ENCODE assay signal across 8 cellular contexts in genomic region chr6:158703840-158704822, GRCh38. TPM values are rescaled to one million over a fixed set of nuclear protein-coding genes. Genes with fewer than 3 reads are reported as not detected.
DNase-seq lines count a peak whose midpoint lies in the region; ATAC-seq and TF ChIP-seq lines count a peak whose summit lies in the region.

No MANE protein-coding gene starts in this region.

- CTCF ChIA-PET in activated CD4-positive, alpha-beta memory T cell treated with anti-CD3 and anti-CD28 coated beads for 36 hours (lab: Charles Lee): interaction anchor here (0.5 to 4.7 kb wide), 13 partner anchors 12 to 269 kb away, joined by 3 to 27 read pairs (median 3); no protein-coding TSS in a partner anchor

- H3K27me3 Mint-ChIP-seq in activated CD4-positive, alpha-beta memory T cell treated with anti-CD3 and anti-CD28 coated beads for 36 hours: no peaks in the 10 kb centered on the region

- ATAC-seq in GM18873 (IDR thresholded peaks at IDR 0.05; ENCODE audit: low FRiP score, unreplicated experiment) (peak; percentile 77), HG03135 (IDR thresholded peaks at IDR 0.05; ENCODE audit: unreplicated experiment) (peak; percentile 97)

- peak; percentile 76 for TF ChIP-seq CTCF in AG10803 (conservative IDR thresholded peaks at IDR 0.05; ENCODE audit: low read length)

- H3K9me3 Mint-ChIP-seq in activated CD4-positive, alpha-beta memory T cell treated with anti-CD3 and anti-CD28 coated beads for 36 hours: no peaks in the 10 kb centered on the region

- H3K4me3 ChIP-seq in AG10803 (ENCODE audit: low read length): peak overlapping the region; percentile 68

- H3K4me1 Mint-ChIP-seq in activated CD4-positive, alpha-beta memory T cell treated with anti-CD3 and anti-CD28 coated beads for 36 hours (ENCODE audit: low read depth): peaks cover 12% of the 10 kb centered on the region

- POLR2A ChIA-PET in activated CD4-positive, alpha-beta memory T cell treated with anti-CD3 and anti-CD28 coated beads for 36 hours (lab: Charles Lee): no interaction called here

- intact Hi-C loops in activated CD4-positive, alpha-beta memory T cell treated with anti-CD3 and anti-CD28 coated beads for 36 hours (cut with micrococcal nuclease): loop anchor here (1.0 kb wide), 1 partner anchor 268 kb away; no protein-coding TSS in a partner anchor

- H3K27ac Mint-ChIP-seq in activated CD4-positive, alpha-beta memory T cell treated with anti-CD3 and anti-CD28 coated beads for 36 hours: peak overlapping the region; percentile 33

- DNase-seq in AG10803 (ENCODE audit: low read depth) (peak; percentile 51), NCI-H524 treated with DMSO at 0.1 percent for 48 hours (lab: John Stamatoyannopoulos, UW) (peak; percentile 20), ecto neural progenitor cell (ENCODE audit: low spot score) (peak; percentile 88), lung microvascular endothelial cell (ENCODE audit: low read depth in 2 of 2) (peak; percentile 64 to 74)
- peak; percentile 84 for DNase-seq in activated CD4-positive, alpha-beta memory T cell treated with anti-CD3 and anti-CD28 coated beads for 36 hours
- peak; percentile 60 to 68 (median 66) for DNase-seq in stimulated activated CD4-positive, alpha-beta T cell treated with anti-CD3 and anti-CD28 coated beads, TNF-alpha, amount 100 ng/mL, for 48 hours (ENCODE audit: low read depth in 3 of 3)

- peak overlapping the region; percentile 57 for H3K4me3 Mint-ChIP-seq in activated CD4-positive, alpha-beta memory T cell treated with anti-CD3 and anti-CD28 coated beads for 36 hours

- H3K36me3 Mint-ChIP-seq in activated CD4-positive, alpha-beta memory T cell treated with anti-CD3 and anti-CD28 coated beads for 36 hours: peaks cover 18% of the 10 kb centered on the region

RNA-seq across cellular contexts. Expression of gene SYTL3, which starts 54.3 kb away (rescaled TPM):
- total RNA-seq in activated CD4-positive, alpha-beta memory T cell treated with anti-CD3 and anti-CD28 coated beads for 36 hours: 100 to 1,000 TPM; 181 to 186 TPM
- total RNA-seq in lung microvascular endothelial cell: 0.60 and 0.87 TPM in 2 replicates

RNA-seq across cellular contexts. Expression of gene DYNLT1, which starts 59.6 kb away (rescaled TPM):
- total RNA-seq in activated CD4-positive, alpha-beta memory T cell treated with anti-CD3 and anti-CD28 coated beads for 36 hours: 100 to 1,000 TPM; 117 to 120 TPM
- total RNA-seq in lung microvascular endothelial cell: 85.4 and 89.9 TPM in 2 replicates

Comparison
In these comparisons a context has a peak if more than half of its experiments do, and no peak if none do; other contexts are left out.
1. Peak in every context shown above with its lines: DNase-seq, ATAC-seq and H3K4me3 ChIP-seq.
2. DNase-seq: peak in every context shown above with its lines; median percentile 88 in ecto neural progenitor cell; 84 in activated CD4-positive, alpha-beta memory T cell treated with anti-CD3 and anti-CD28 coated beads for 36 hours; 69 in lung microvascular endothelial cell; 66 in stimulated activated CD4-positive, alpha-beta T cell treated with anti-CD3 and anti-CD28 coated beads, TNF-alpha, amount 100 ng/mL, for 48 hours; 51 in AG10803; 20 in NCI-H524 treated with DMSO at 0.1 percent for 48 hours.
3. RNA of gene SYTL3, which starts 54.3 kb away (total RNA-seq): 181 to 186 TPM in activated CD4-positive, alpha-beta memory T cell treated with anti-CD3 and anti-CD28 coated beads for 36 hours; 0.60 to 0.87 TPM in lung microvascular endothelial cell; every median in the first group is over 10 times any median in the second.